ENCODE assay signal across 5 cellular contexts in genomic region chr7:68728720-68729119, GRCh38.
DNase-seq lines count a peak whose midpoint lies in the region; ATAC-seq, FAIRE-seq and TF ChIP-seq lines count a peak whose summit lies in the region.
"Not testable (repeated sequence)": the region's sequence is repeated elsewhere in the genome, so short reads cannot be mapped to it uniquely, and the experiment has no call there.

No MANE protein-coding gene starts in this region.

- H2AFZ ChIP-seq in Karpas-422 (ENCODE audit: low read length); PC-9; K562 (ENCODE audit: low read depth, low read length): not testable (repeated sequence)

- not testable (repeated sequence) for H4K20me1 ChIP-seq in Karpas-422 (ENCODE audit: insufficient read depth, low read depth, low read length); PC-9 (ENCODE audit: insufficient read depth); K562 (replicated peaks; ENCODE audit: control insufficient read depth, insufficient read depth, low read length)

- in situ Hi-C loops in K562 (cut with MboI) = not testable (repeated sequence)

- H3K4me3 ChIP-seq in A549, PC-9, K562: not testable (repeated sequence)
- H3K4me3 ChIP-seq in Karpas-422 (ENCODE audit: low read length) = peak overlapping the region; percentile 35; the same call in 1 of the 2 replicates

- peaks cover 28% of the 10 kb centered on the region for H3F3A ChIP-seq in PC-9 (ENCODE audit: insufficient read depth, low read depth)

- WGBS in A549 (ENCODE audit: missing lambda C conversion rate) = 73% methylated on average over 6 of the region's 6 CpGs
- 2% methylated on average over 6 of the region's 6 CpGs for WGBS in K562 (ENCODE audit: insufficient coverage, low coverage, missing lambda C conversion rate)

- H3K4me1 ChIP-seq in A549 (peaks cover 77% of the 10 kb centered on the region), Karpas-422 (ENCODE audit: low read length) (peaks cover 20% of the 10 kb centered on the region), PC-9 (replicated peaks; ENCODE audit: insufficient read depth) (peaks cover 57% of the 10 kb centered on the region)
- not testable (repeated sequence) for H3K4me1 ChIP-seq in K562 (replicated peaks in 1 of 2; ENCODE audit: control insufficient read depth in 2 of 2, insufficient read depth in 2 of 2, low read length in 2 of 2)

- not testable (repeated sequence) for BruUV-seq in PC-9 (replicated peaks; lab: Mats Ljungman, UMichigan); K562 (replicated peaks; lab: Mats Ljungman, UMichigan)

- ATAC-seq in A549, K562: not testable (repeated sequence)

- not testable (repeated sequence) for H3K27me3 ChIP-seq in Karpas-422 (ENCODE audit: low read length); PC-9 (ENCODE audit: insufficient read depth, low read depth); K562 (ENCODE audit: control insufficient read depth in 2 of 2, insufficient read depth in 2 of 2, low read length in 2 of 2)

- not testable (repeated sequence) for TF ChIP-seq POLR2A in A549 (IDR thresholded peaks at IDR 0.05; ENCODE audit: low read length); K562 (conservative IDR thresholded peaks at IDR 0.05)

- not testable (repeated sequence) for TF ChIP-seq CTCF in A549 (IDR thresholded peaks at IDR 0.05); PC-9 (conservative IDR thresholded peaks at IDR 0.05); K562 (IDR thresholded peaks at IDR 0.05 in 2 of 3, conservative IDR thresholded peaks at IDR 0.05 in 1 of 3; ENCODE audit: insufficient read depth in 2 of 3, low read depth in 1 of 3, low read length in 3 of 3)

- H3K79me2 ChIP-seq in Karpas-422 (ENCODE audit: low read length); PC-9 (ENCODE audit: low read depth); K562 (ENCODE audit: control insufficient read depth, insufficient read depth, low read length): not testable (repeated sequence)

- H3K36me3 ChIP-seq in Karpas-422 (ENCODE audit: insufficient read depth, low read length); PC-9 (ENCODE audit: low read depth); K562 (ENCODE audit: control insufficient read depth, insufficient read depth, low read length): not testable (repeated sequence)

- H3K9ac ChIP-seq in Karpas-422 (ENCODE audit: low read length); K562 (ENCODE audit: insufficient read depth in 1 of 2, low read depth in 2 of 2, low read length in 2 of 2): not testable (repeated sequence)

- TF ChIP-seq EP300 in A549 (IDR thresholded peaks at IDR 0.05); K562 (IDR thresholded peaks at IDR 0.05; ENCODE audit: low read length): not testable (repeated sequence)

- not testable (repeated sequence) for H3K9me3 ChIP-seq in A549; Karpas-422 (ENCODE audit: low read length); PC-9 (ENCODE audit: insufficient read depth, low read depth); K562 (replicated peaks; ENCODE audit: control insufficient read depth, insufficient read depth, low read depth, low read length)

- H3K9me2 ChIP-seq in Karpas-422 (replicated peaks; ENCODE audit: insufficient read depth, low read length); PC-9 (ENCODE audit: insufficient read depth): not testable (repeated sequence)

- POLR2A ChIA-PET in A549 (lab: Yijun Ruan, JAX); PC-9 (lab: Charles Lee; ENCODE audit: unreplicated experiment); K562 (lab: Yijun Ruan, JAX): not testable (repeated sequence)

- not testable (repeated sequence) for TF ChIP-seq RAD21 in A549 (conservative IDR thresholded peaks at IDR 0.05 in 1 of 2, IDR thresholded peaks at IDR 0.05 in 1 of 2); K562 (CRISPR knock-in tag; conservative IDR thresholded peaks at IDR 0.05 in 1 of 2, IDR thresholded peaks at IDR 0.05 in 1 of 2)

- DNase-seq in A549 (ENCODE audit: low read depth in 1 of 2, low spot score in 1 of 2); Karpas-422; PC-9; K562 (ENCODE audit: extremely low read depth in 1 of 4, low spot score in 3 of 4): not testable (repeated sequence)
- DNase-seq in NCI-H1092 treated with DMSO at 0.1 percent for 48 hours (lab: John Stamatoyannopoulos, UW) = peak; percentile 16

- not testable (repeated sequence) for H3K9me1 ChIP-seq in K562 (ENCODE audit: control insufficient read depth, insufficient read depth, low read length)

- H3K4me2 ChIP-seq in A549 (peak overlapping the region; percentile 84), Karpas-422 (ENCODE audit: low read depth, low read length, poor library complexity, severe bottlenecking) (peak overlapping the region; percentile 58), PC-9 (peak overlapping the region; percentile 32; the same call in 1 of the 2 replicates)
- H3K4me2 ChIP-seq in K562 (ENCODE audit: insufficient read depth, low read length) = not testable (repeated sequence)

- CTCF ChIA-PET in A549 (lab: Yijun Ruan, JAX); PC-9 (lab: Charles Lee); K562 (lab: Yijun Ruan, JAX; ENCODE audit: low intra/inter-chr PET ratio): not testable (repeated sequence)

- intact Hi-C loops in PC-9 (cut with micrococcal nuclease; ENCODE audit: unreplicated experiment); K562 (cut with micrococcal nuclease): not testable (repeated sequence)

- peak overlapping the region; percentile 71 to 83 for H3K27ac ChIP-seq in A549
- H3K27ac ChIP-seq in Karpas-422 (ENCODE audit: low read length); PC-9; K562 (ENCODE audit: extremely low read depth, low read depth, low read length): not testable (repeated sequence)

- not testable (repeated sequence) for FAIRE-seq in A549 (lab: Jason Lieb, UNC); K562 (lab: Jason Lieb, UNC)

TF ChIP-seq in A549, 52 proteins besides CTCF, POLR2A, EP300 and RAD21:
- peak; percentile 74 for TF ChIP-seq ZC3H11A (IDR thresholded peaks at IDR 0.05)
TF ChIP-seq in A549: peak in this region for 1; not testable (repeated sequence) for 51.

TF ChIP-seq in K562, 482 proteins besides CTCF, POLR2A, EP300 and RAD21:
- TF ChIP-seq SPI1 (IDR thresholded peaks at IDR 0.05; ENCODE audit: borderline replicate concordance, low read depth, low read length) = peak; percentile 65; the same call in 1 of the 2 replicates
